In the genomic region with DNA sequence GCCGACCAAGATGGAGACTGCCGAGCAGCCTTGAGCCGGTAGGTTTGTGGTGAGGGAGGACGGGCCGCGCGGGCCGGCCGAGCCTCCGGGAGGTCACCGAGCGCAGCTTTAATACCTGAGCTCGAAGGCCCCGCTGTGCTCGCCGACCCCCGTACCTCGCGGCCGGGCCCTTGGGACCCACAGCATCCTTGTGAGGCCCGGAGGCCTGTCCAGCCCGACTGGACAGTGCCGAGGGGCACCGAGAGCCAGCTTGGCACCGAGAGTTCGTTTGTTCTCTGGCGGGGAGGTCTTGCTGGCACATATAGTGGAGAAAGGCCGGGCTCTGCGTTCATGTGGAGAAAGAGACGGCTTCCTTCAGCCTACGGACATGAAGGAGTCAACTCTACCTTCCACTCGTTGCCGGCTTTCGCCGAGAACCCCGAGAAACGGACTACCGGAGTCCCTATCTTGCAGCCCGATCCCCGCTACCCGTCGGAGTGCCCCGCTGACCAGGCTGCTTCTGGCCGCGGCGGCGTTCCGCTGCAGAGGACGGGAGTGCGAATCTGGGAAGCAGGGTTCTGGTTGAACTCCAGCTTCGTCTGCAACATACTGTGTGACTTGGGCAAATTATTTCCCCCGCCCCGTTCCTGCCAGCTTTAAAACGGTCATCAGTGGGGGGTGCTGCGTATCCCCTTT, we compare ENCODE assay signal across 8 cellular contexts. TPM values are rescaled to one million over a fixed set of nuclear protein-coding genes. Genes with fewer than 3 reads are reported as not detected.
DNase-seq lines count a peak whose midpoint lies in the region; ATAC-seq, FAIRE-seq and TF ChIP-seq lines count a peak whose summit lies in the region.

No MANE protein-coding gene starts in this region.

- no peak for FAIRE-seq in keratinocyte (lab: Jason Lieb, UNC)

- H3K36me3 ChIP-seq in BJ (ENCODE audit: control insufficient read depth, insufficient read depth, low read length) (peaks cover 35% of the 10 kb centered on the region), adipocyte (ENCODE audit: control insufficient read depth, insufficient read depth, low read length, severe bottlenecking) (peaks cover 46% of the 10 kb centered on the region), keratinocyte (ENCODE audit: control insufficient read depth in 2 of 2, extremely low read depth in 1 of 2, insufficient read depth in 2 of 2, low read length in 2 of 2) (peaks cover 23% of the 10 kb centered on the region in 2 experiments), thymus (ENCODE audit: control insufficient read depth, insufficient read depth) (peaks cover 44% of the 10 kb centered on the region)

- POLR2A ChIA-PET in BJ (lab: Charles Lee): interaction anchor here (0.5 to 1.8 kb wide), 6 partner anchors 10 to 96 kb away, joined by 3 to 13 read pairs (median 6); no protein-coding TSS in a partner anchor

- under 1% methylated on average over 55 of the region's 55 CpGs for WGBS in thymus

- DNase-seq in BJ (ENCODE audit: low read depth): no peak
- DNase-seq in adipocyte (ENCODE audit: low read depth): peak; percentile 50
- DNase-seq in keratinocyte (ENCODE audit: low read depth, low spot score): no peak
- DNase-seq in activated effector memory CD4-positive, alpha-beta T cell treated with anti-CD3 and anti-CD28 coated beads, Interleukin-2, amount 50 U/mL, for 16 hours: no peak
- DNase-seq in DMS 273 (lab: John Stamatoyannopoulos, UW; ENCODE audit: unreplicated experiment): no peak

- no peaks in the 10 kb centered on the region for H3K9me1 ChIP-seq in keratinocyte (ENCODE audit: control insufficient read depth, extremely low read depth, insufficient read depth, low read length)

- H3K4me1 ChIP-seq in adipocyte (ENCODE audit: control insufficient read depth, insufficient read depth, low read length) (peaks cover 27% of the 10 kb centered on the region), keratinocyte (ENCODE audit: control insufficient read depth, extremely low read depth, insufficient read depth, low read length) (peaks cover 19% of the 10 kb centered on the region), thymus (ENCODE audit: control insufficient read depth, insufficient read depth, low read length) (peaks cover 18% of the 10 kb centered on the region)

- TF ChIP-seq CTCF in BJ (IDR thresholded peaks at IDR 0.05; ENCODE audit: insufficient read depth, low read depth, low read length) (no peak), keratinocyte (optimal IDR thresholded peaks at IDR 0.05 in 1 of 3, IDR thresholded peaks at IDR 0.05 in 1 of 3, conservative IDR thresholded peaks at IDR 0.05 in 1 of 3; ENCODE audit: extremely low read depth in 1 of 3, insufficient read depth in 2 of 3, low read length in 3 of 3) (no peak)

- H3K9me3 ChIP-seq in adipocyte (ENCODE audit: control insufficient read depth, low read length) (no peaks in the 10 kb centered on the region), keratinocyte (ENCODE audit: control insufficient read depth, low read depth, low read length) (no peaks in the 10 kb centered on the region), thymus (ENCODE audit: control insufficient read depth) (no peaks in the 10 kb centered on the region)

- ATAC-seq in HG02763 (IDR thresholded peaks at IDR 0.05; ENCODE audit: unreplicated experiment) (peak; percentile 2), HG02798 (IDR thresholded peaks at IDR 0.05; ENCODE audit: poor library complexity, unreplicated experiment) (no peak)

- CTCF ChIA-PET in BJ (lab: Yijun Ruan, JAX): interaction anchor here (0.6 to 4.8 kb wide), 18 partner anchors 8 to 486 kb away, joined by 3 to 43 read pairs (median 4); a partner anchor contains a TSS

- H3K27ac ChIP-seq in keratinocyte (ENCODE audit: control insufficient read depth, insufficient read depth, low read length): peak overlapping the region; percentile 87
- peak overlapping the region; percentile 83 for H3K27ac ChIP-seq in thymus (ENCODE audit: low read depth)

- dilution Hi-C loops in keratinocyte (cut with MboI; ENCODE audit: extremely low pct_ligation_motif_present, low sequenced_read_pairs): no loop called here

- H2AFZ ChIP-seq in keratinocyte (ENCODE audit: control insufficient read depth, low read length): peak overlapping the region; percentile 30

- no peaks in the 10 kb centered on the region for H4K20me1 ChIP-seq in keratinocyte (ENCODE audit: control insufficient read depth, extremely low read depth, insufficient read depth, low read length)

- no peaks in the 10 kb centered on the region for H3K27me3 ChIP-seq in BJ (ENCODE audit: control insufficient read depth, insufficient read depth, low read length)
- no peaks in the 10 kb centered on the region for H3K27me3 ChIP-seq in adipocyte (replicated peaks; ENCODE audit: control insufficient read depth, insufficient read depth, low read length)
- H3K27me3 ChIP-seq in keratinocyte (ENCODE audit: control insufficient read depth, extremely low read depth, insufficient read depth, low read length): no peaks in the 10 kb centered on the region
- no peaks in the 10 kb centered on the region for H3K27me3 ChIP-seq in thymus (ENCODE audit: control insufficient read depth, insufficient read depth)

- peaks cover 26% of the 10 kb centered on the region for H3K79me2 ChIP-seq in keratinocyte (ENCODE audit: control insufficient read depth, insufficient read depth, low read length)

- H3K4me2 ChIP-seq in keratinocyte (ENCODE audit: control insufficient read depth, extremely low read depth, insufficient read depth, low read depth, low read length): peak overlapping the region; percentile 98

- H3K4me3 ChIP-seq in BJ (ENCODE audit: low read depth, low read length) (peak overlapping the region; percentile 100), adipocyte (ENCODE audit: low read length) (peak overlapping the region; percentile 100), keratinocyte (ENCODE audit: control insufficient read depth in 2 of 3, extremely low read depth in 1 of 3, insufficient read depth in 2 of 3, low read depth in 1 of 3, low read length in 3 of 3) (peak overlapping the region; percentile 97 to 99 (median 99)), thymus (ENCODE audit: low read length) (peak overlapping the region; percentile 86)

- H3K9ac ChIP-seq in adipocyte (ENCODE audit: low read length) (peak overlapping the region; percentile 100), keratinocyte (ENCODE audit: control insufficient read depth, extremely low read depth, insufficient read depth, low read length) (peak overlapping the region; percentile 97)

RNA-seq across cellular contexts. Expression of a gene that starts 0.3 kb away (rescaled TPM):
- polyA plus RNA-seq in BJ (2011; rRNA removed) (16.3 and 30.5 TPM in 2 replicates), keratinocyte (15.9 to 27.1 TPM (median 18.6 TPM) in 3 replicates), thymus (62.0 TPM)
- 18.0 and 20.7 TPM in 2 replicates for polyA minus RNA-seq in BJ (2011; rRNA and poly(A)+ RNA removed)
- 16.4 TPM for polyA plus RNA-seq in keratinocyte (2011; ENCODE audit: low read depth)
- 9.5 and 26.4 TPM in 2 replicates for polyA plus RNA-seq in keratinocyte (2011; cell fraction: cytosol; rRNA removed)
- 22.0 and 31.6 TPM in 2 replicates for polyA plus RNA-seq in keratinocyte (2011; cell fraction: nucleus; rRNA removed)
- 38.2 and 40.2 TPM in 2 replicates for polyA plus RNA-seq in keratinocyte (2012; ENCODE audit: low replicate concordance)
- 13.8 to 23.9 TPM (median 14.9 TPM) in 3 replicates for polyA minus RNA-seq in keratinocyte
- 37.0 TPM for polyA minus RNA-seq in keratinocyte (2011; cell fraction: cytosol; rRNA and poly(A)+ RNA removed)
- 12.8 and 15.4 TPM in 2 replicates for polyA minus RNA-seq in keratinocyte (2011; cell fraction: nucleus; rRNA and poly(A)+ RNA removed)

RNA-seq across cellular contexts. Expression of a gene that starts 23.8 kb away (rescaled TPM):
- 479 and 875 TPM in 2 replicates for polyA plus RNA-seq in BJ (2011; rRNA removed)
- polyA minus RNA-seq in BJ (2011; rRNA and poly(A)+ RNA removed): 860 and 873 TPM in 2 replicates
- polyA plus RNA-seq in keratinocyte: 194 to 429 TPM (median 320 TPM) in 3 replicates
- 94.1 TPM for polyA plus RNA-seq in keratinocyte (2011; ENCODE audit: low read depth)
- 211 and 326 TPM in 2 replicates for polyA plus RNA-seq in keratinocyte (2011; cell fraction: cytosol; rRNA removed)
- polyA plus RNA-seq in keratinocyte (2011; cell fraction: nucleus; rRNA removed): 476 and 659 TPM in 2 replicates
- 517 and 572 TPM in 2 replicates for polyA plus RNA-seq in keratinocyte (2012; ENCODE audit: low replicate concordance)
- 327 to 957 TPM (median 546 TPM) in 3 replicates for polyA minus RNA-seq in keratinocyte
- polyA minus RNA-seq in keratinocyte (2011; cell fraction: cytosol; rRNA and poly(A)+ RNA removed): 543 TPM
- polyA minus RNA-seq in keratinocyte (2011; cell fraction: nucleus; rRNA and poly(A)+ RNA removed): 405 and 451 TPM in 2 replicates
- 179 TPM for polyA plus RNA-seq in thymus

RNA-seq across cellular contexts. Expression of a gene that starts 43.4 kb away (rescaled TPM):
- polyA plus RNA-seq in BJ (2011; rRNA removed): not detected in 2 replicates
- not detected in 2 replicates for polyA minus RNA-seq in BJ (2011; rRNA and poly(A)+ RNA removed)
- not detected in 3 replicates for polyA plus RNA-seq in keratinocyte
- polyA plus RNA-seq in keratinocyte (2011; ENCODE audit: low read depth): not detected
- polyA plus RNA-seq in keratinocyte (2011; cell fraction: cytosol; rRNA removed): not detected in 2 replicates
- polyA plus RNA-seq in keratinocyte (2011; cell fraction: nucleus; rRNA removed): not detected in 2 replicates
- not detected in 2 replicates for polyA plus RNA-seq in keratinocyte (2012; ENCODE audit: low replicate concordance)
- polyA minus RNA-seq in keratinocyte: 0.13 TPM in 1 of 3 replicates, not detected in the others
- polyA minus RNA-seq in keratinocyte (2011; cell fraction: cytosol; rRNA and poly(A)+ RNA removed): not detected
- polyA minus RNA-seq in keratinocyte (2011; cell fraction: nucleus; rRNA and poly(A)+ RNA removed): not detected in 2 replicates
- polyA plus RNA-seq in thymus: 0.55 TPM

RNA-seq across cellular contexts. Expression of a gene that starts 43.9 kb away (rescaled TPM):
- polyA plus RNA-seq in BJ (2011; rRNA removed) (not detected in 2 replicates), keratinocyte (not detected in 3 replicates), thymus (3.7 TPM)
- 0.09 TPM in 1 of 2 replicates, not detected in the other for polyA minus RNA-seq in BJ (2011; rRNA and poly(A)+ RNA removed)
- not detected for polyA plus RNA-seq in keratinocyte (2011; ENCODE audit: low read depth)
- polyA plus RNA-seq in keratinocyte (2011; cell fraction: cytosol; rRNA removed): not detected in 2 replicates
- polyA plus RNA-seq in keratinocyte (2011; cell fraction: nucleus; rRNA removed): not detected in 2 replicates
- polyA plus RNA-seq in keratinocyte (2012; ENCODE audit: low replicate concordance): not detected in 2 replicates
- not detected in 3 replicates for polyA minus RNA-seq in keratinocyte
- not detected for polyA minus RNA-seq in keratinocyte (2011; cell fraction: cytosol; rRNA and poly(A)+ RNA removed)
- polyA minus RNA-seq in keratinocyte (2011; cell fraction: nucleus; rRNA and poly(A)+ RNA removed): not detected in 2 replicates
